ENCODE assay signal across 8 cellular contexts in the genomic region with DNA sequence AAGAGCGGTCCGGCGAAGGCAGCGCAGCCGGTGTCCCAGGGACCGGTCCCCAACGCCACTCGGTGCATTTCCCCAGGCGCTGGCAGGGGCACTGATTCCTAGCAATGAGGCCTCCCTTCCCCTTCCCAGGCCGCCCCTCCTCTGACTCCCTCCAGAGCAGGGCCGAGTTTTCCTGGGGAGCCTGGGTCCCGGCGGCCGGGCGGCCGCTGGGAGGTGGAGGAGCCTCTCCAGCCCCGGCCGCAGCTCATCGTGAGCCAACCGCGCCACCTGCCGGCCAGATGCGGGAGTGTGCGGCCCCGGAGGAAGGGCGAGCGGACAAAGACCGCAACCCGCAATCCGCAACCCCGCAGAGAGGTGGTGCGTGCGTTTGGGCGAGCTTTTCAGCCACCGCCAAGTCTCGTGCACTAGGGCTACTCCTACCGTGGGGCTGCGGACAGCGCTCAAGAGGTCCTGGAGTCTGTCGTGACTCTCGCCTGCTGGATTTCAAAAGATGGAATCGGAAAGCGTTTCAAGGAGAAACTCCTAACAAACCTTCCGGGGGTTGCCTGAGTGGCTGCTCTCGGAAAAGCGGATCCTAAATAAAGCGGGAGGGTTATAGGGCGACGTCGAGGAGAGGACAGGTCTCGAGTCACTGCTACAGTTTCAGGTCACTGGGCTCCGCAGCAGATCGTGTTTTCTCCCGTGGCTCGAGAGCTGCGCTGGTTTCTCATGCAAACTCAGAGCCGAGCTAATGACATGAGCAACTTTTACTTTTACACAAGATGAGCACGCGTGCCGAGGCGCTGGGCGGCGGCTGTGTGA.
DNase-seq lines count a peak whose midpoint lies in the region; ATAC-seq and TF ChIP-seq lines count a peak whose summit lies in the region.

No MANE protein-coding gene starts in this region.

- TF ChIP-seq CTCF in choroid plexus epithelial cell (conservative IDR thresholded peaks at IDR 0.05; ENCODE audit: low read depth, low read length) = peak; percentile 82

- peak overlapping the region; percentile 65 for H3K4me3 ChIP-seq in choroid plexus epithelial cell (ENCODE audit: low read depth, low read length)

- H3K27ac ChIP-seq in layer of hippocampus (ENCODE audit: low read depth, low read length) = peak overlapping the region; percentile 52

- peak; percentile 36 for ATAC-seq in GM18870 (IDR thresholded peaks at IDR 0.05; ENCODE audit: unreplicated experiment)
- ATAC-seq in HG03108 (IDR thresholded peaks at IDR 0.05; ENCODE audit: unreplicated experiment) = peak; percentile 39

- H3K27me3 ChIP-seq in layer of hippocampus (ENCODE audit: control insufficient read depth, insufficient read depth, low read length) = peaks cover 8% of the 10 kb centered on the region

- peak; percentile 83 for DNase-seq in AG08395 (ENCODE audit: low spot score)
- DNase-seq in NCI-H2227 (lab: John Stamatoyannopoulos, UW; ENCODE audit: unreplicated experiment) = peak; percentile 94
- peak; percentile 68 for DNase-seq in activated CD4-positive, alpha-beta T cell treated with anti-CD3 and anti-CD28 coated beads for 1 hour
- peak; percentile 71 for DNase-seq in choroid plexus epithelial cell (ENCODE audit: low read depth)
- peak; percentile 61 to 72 (median 70) for DNase-seq in stimulated activated CD4-positive, alpha-beta T cell treated with anti-CD3 and anti-CD28 coated beads, Interleukin-1b, Interleukin-23, amount 100 ng/mL, for 24 hours (ENCODE audit: low read depth in 4 of 4, low spot score in 1 of 4)

Comparison
In these comparisons a context has a peak if more than half of its experiments do, and no peak if none do; other contexts are left out.
1. Peak in every context shown above with its lines: DNase-seq, ATAC-seq, H3K4me3 ChIP-seq and H3K27ac ChIP-seq.